In the genomic region with DNA sequence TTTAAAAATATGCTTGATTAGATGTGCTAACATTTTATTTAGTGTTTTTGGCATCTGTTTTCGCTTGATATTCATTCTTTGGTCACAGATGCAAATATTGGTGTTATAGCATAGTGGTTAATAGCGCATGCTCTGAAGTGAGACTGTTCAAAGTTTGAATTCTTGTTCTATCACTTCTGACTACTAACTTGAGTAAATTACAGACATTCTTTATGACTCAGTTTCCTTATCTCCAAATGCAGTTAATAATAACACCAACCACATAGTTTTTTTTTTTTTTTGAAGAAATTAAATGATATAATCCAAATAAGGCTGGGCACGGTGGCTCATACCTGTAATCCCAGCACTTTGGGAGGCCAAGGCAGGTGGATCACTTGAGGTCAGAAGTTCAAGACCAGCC, we compare ENCODE assay signal across 23 cellular contexts.
"Had no signal": no experiment of that assay in that cellular context is flagged by ENCODE, and none has a peak within 500 bp of the region (broad histone marks: within the 10 kb centered on the region; RNA-seq: fewer than 3 reads in every experiment).

No MANE protein-coding gene starts in this region.

- ATAC-seq: K562, SK-N-SH treated with all-trans-retinoic acid at 6 μM for 48 hours had no signal

- H3K36me3 Mint-ChIP-seq: IgD-negative memory B cell had no signal

- DNase-seq: Kasumi-1, MM.1S, NCI-H1092 treated with DMSO at 0.1 percent for 48 hours, NCI-H1417 treated with DMSO at 0.1 percent for 48 hours, NCI-H146, NCI-H1694 treated with DMSO at 0.1 percent for 48 hours, NCI-H1930, NCI-H2081, NCI-H2107, NCI-H2227 treated with DMSO at 0.1 percent for 48 hours, NCI-H446, NCI-H510A, NCI-H524 treated with DMSO at 0.1 percent for 48 hours, NCI-H69, NCI-H774, SHP77 treated with DMSO at 0.1 percent for 48 hours, SJCRH30 had no signal

- H3K9ac ChIP-seq: KMS-11 had no signal

- H3K4me3 ChIP-seq: K562, SJCRH30 had no signal

- H3K27me3 ChIP-seq: SJCRH30 had no signal

- H3K9me3 ChIP-seq: SJCRH30 had no signal

- H3K27ac ChIP-seq: HL-60, KMS-11, SJCRH30 had no signal

- H3K4me3 Mint-ChIP-seq: IgD-negative memory B cell had no signal

- FAIRE-seq: HTR-8/SVneo, K562 had no signal

- H3K27ac Mint-ChIP-seq: IgD-negative memory B cell had no signal

- H3K36me3 ChIP-seq: SJCRH30 had no signal

- H3K4me2 ChIP-seq: KMS-11 had no signal
